Comparison of ENCODE assay signal across 18 cellular contexts in the genomic region with DNA sequence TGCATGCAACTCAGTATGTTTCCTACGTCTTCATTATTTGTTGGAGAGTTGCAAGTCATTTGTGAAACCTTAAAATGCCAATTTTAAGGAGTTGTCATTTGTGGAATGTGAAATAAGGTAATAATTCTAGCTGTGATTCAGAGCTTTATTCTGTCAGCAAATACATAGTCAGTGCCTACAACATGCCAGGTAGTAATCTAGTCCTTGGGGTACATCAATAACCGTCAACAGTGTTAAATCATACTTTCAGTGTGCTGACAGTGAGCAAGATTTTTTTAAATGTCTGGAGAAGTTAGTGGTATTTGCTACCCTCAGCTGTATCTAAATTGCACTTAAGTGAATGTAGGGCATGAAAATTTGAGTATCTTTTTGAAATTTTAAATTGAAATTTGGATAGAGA. TPM values are rescaled to one million over a fixed set of nuclear protein-coding genes. Genes with fewer than 3 reads are reported as not detected.
DNase-seq lines count a peak whose midpoint lies in the region; ATAC-seq, FAIRE-seq and TF ChIP-seq lines count a peak whose summit lies in the region.
"Had no signal": no experiment of that assay in that cellular context is flagged by ENCODE, and none has a peak within 500 bp of the region (broad histone marks: within the 10 kb centered on the region; RNA-seq: fewer than 3 reads in every experiment).

No MANE protein-coding gene starts in this region.

- H3K79me2 ChIP-seq in SK-N-SH (ENCODE audit: insufficient read depth) (peaks cover 40% of the 10 kb centered on the region), HepG2 (ENCODE audit: insufficient read depth, low read length) (no peaks in the 10 kb centered on the region)

- H2AFZ ChIP-seq in SK-N-SH (ENCODE audit: low read depth) (no peak overlapping the region), HepG2 (ENCODE audit: low read length) (no peak overlapping the region)

- H3K4me3 ChIP-seq in SK-N-SH (ENCODE audit: low read depth in 2 of 2, low read length in 1 of 2) (no peak overlapping the region), HepG2 (replicated peaks in 1 of 3; ENCODE audit: insufficient read depth in 1 of 3, low read depth in 2 of 3, low read length in 3 of 3) (no peak overlapping the region), brain microvascular endothelial cell (ENCODE audit: low read depth, low read length) (no peak overlapping the region)
- H3K4me3 ChIP-seq: Peyer's patch had no signal

- H4K20me1 ChIP-seq in SK-N-SH (ENCODE audit: insufficient read depth) (no peaks in the 10 kb centered on the region), HepG2 (ENCODE audit: insufficient read depth, low read length) (no peaks in the 10 kb centered on the region)

- POLR2A ChIA-PET in SK-N-SH (lab: Yijun Ruan, JAX) = no interaction called here
- POLR2A ChIA-PET in HepG2 (lab: Yijun Ruan, JAX) = interaction anchor here (0.6 kb wide), 1 partner anchor 149 kb away, joined by 3 read pairs; no protein-coding TSS in a partner anchor

- H3K4me1 ChIP-seq in SK-N-SH (ENCODE audit: control insufficient read depth in 1 of 2, insufficient read depth in 2 of 2, low read depth in 1 of 2, low read length in 1 of 2) (peaks cover 0 to 8% of the 10 kb centered on the region in 2 experiments; a peak in 2 of 4 replicates), HepG2 (ENCODE audit: insufficient read depth, low read length) (peaks cover 69% of the 10 kb centered on the region)
- H3K4me1 ChIP-seq: Peyer's patch had no signal

- CTCF ChIA-PET in SK-N-SH (lab: Yijun Ruan, JAX) = interaction anchor here (1.2 to 3.4 kb wide), 3 partner anchors 12 to 37 kb away, joined by 3 to 10 read pairs (median 4); a partner anchor contains a TSS
- CTCF ChIA-PET in HepG2 (lab: Yijun Ruan, JAX; ENCODE audit: low intra/inter-chr PET ratio, low total read pairs) = interaction anchor here (0.6 kb wide), 1 partner anchor 37 kb away, joined by 3 read pairs; a partner anchor contains a TSS

- no peak for DNase-seq in SK-N-SH
- no peak for DNase-seq in HTR-8/SVneo (ENCODE audit: insufficient read length, low spot score)
- DNase-seq in HepG2 (ENCODE audit: low spot score) = no peak
- DNase-seq in omental fat pad (ENCODE audit: low spot score) = no peak
- no peak for DNase-seq in brain microvascular endothelial cell
- no peak for DNase-seq in kidney glomerular epithelial cell (lab: John Stamatoyannopoulos, UW)
- DNase-seq: CD8-positive, alpha-beta memory T cell; DMS79 treated with DMSO at 0.1 percent for 48 hours; GOT3; NCI-H1048; NCI-H1436 treated with DMSO at 0.1 percent for 48 hours; NCI-H2081; NCI-H510A; Peyer's patch had no signal

- H3K4me2 ChIP-seq in SK-N-SH = no peak overlapping the region
- H3K4me2 ChIP-seq in HepG2 (ENCODE audit: low read depth, low read length) = no peak overlapping the region

- H3K27ac ChIP-seq in SK-N-SH (ENCODE audit: low read depth in 2 of 2, low read length in 1 of 2) = no peak overlapping the region
- H3K27ac ChIP-seq in HepG2 (ENCODE audit: extremely low read length, insufficient read depth, low read length) = peak overlapping the region; percentile 62
- no peak overlapping the region for H3K27ac ChIP-seq in brain microvascular endothelial cell
- H3K27ac ChIP-seq: 22Rv1, Peyer's patch had no signal

- no peaks in the 10 kb centered on the region for H3K9me3 ChIP-seq in SK-N-SH
- H3K9me3 ChIP-seq in HepG2 (ENCODE audit: low read length) = no peaks in the 10 kb centered on the region
- H3K9me3 ChIP-seq: Peyer's patch had no signal

- 96% methylated on average over 2 of the region's 2 CpGs for WGBS in SK-N-SH (ENCODE audit: low lambda C conversion rate)
- 91% methylated on average over 2 of the region's 2 CpGs for WGBS in HepG2 (ENCODE audit: low lambda C conversion rate)

- intact Hi-C loops in HepG2 (cut with micrococcal nuclease; ENCODE audit: unreplicated experiment) = no loop called here

- H3K27me3 ChIP-seq in SK-N-SH (ENCODE audit: insufficient read depth) (no peaks in the 10 kb centered on the region), HepG2 (ENCODE audit: control insufficient read depth in 1 of 2, insufficient read depth in 2 of 2, low read length in 2 of 2) (no peaks in the 10 kb centered on the region), brain microvascular endothelial cell (replicated peaks) (no peaks in the 10 kb centered on the region)
- H3K27me3 ChIP-seq: Peyer's patch had no signal

- peak; percentile 70 for FAIRE-seq in HTR-8/SVneo (lab: Jason Lieb, UNC)
- FAIRE-seq in HepG2 (lab: Jason Lieb, UNC) = no peak

- TF ChIP-seq RAD21 in SK-N-SH (IDR thresholded peaks at IDR 0.05; ENCODE audit: low read length) (no peak), HepG2 (CRISPR knock-in tag; IDR thresholded peaks at IDR 0.05) (no peak)

- peaks cover 57 to 70% of the 10 kb centered on the region in 2 experiments for H3K36me3 ChIP-seq in SK-N-SH (replicated peaks in 1 of 2; ENCODE audit: control insufficient read depth in 1 of 2, insufficient read depth in 2 of 2, low read length in 1 of 2)
- H3K36me3 ChIP-seq in HepG2 (replicated peaks in 1 of 2; ENCODE audit: control insufficient read depth in 1 of 2, insufficient read depth in 2 of 2, low read length in 2 of 2) = peaks cover 7 to 22% of the 10 kb centered on the region in 2 experiments
- peaks cover 14% of the 10 kb centered on the region for H3K36me3 ChIP-seq in brain microvascular endothelial cell (replicated peaks)

- H3F3A ChIP-seq in SK-N-SH (replicated peaks; ENCODE audit: insufficient read depth) = peaks cover 27% of the 10 kb centered on the region

- BruUV-seq in HepG2 (replicated peaks; lab: Mats Ljungman, UMichigan) = no TSS peak

- TF ChIP-seq POLR2A in HepG2 (IDR thresholded peaks at IDR 0.05; ENCODE audit: insufficient read depth in 1 of 2, low read depth in 2 of 2, low read length in 2 of 2) = no peak

- ATAC-seq in SK-N-SH treated with all-trans-retinoic acid at 6 μM for 48 hours (no peak), HepG2 (no peak), omental fat pad (ENCODE audit: low FRiP score) (peak; percentile 78), GM18868 (IDR thresholded peaks at IDR 0.05; ENCODE audit: unreplicated experiment) (no peak)
- ATAC-seq: Right ventricle myocardium inferior had no signal

- in situ Hi-C loops in HepG2 (cut with HindIII; ENCODE audit: extremely low pct_ligation_motif_present, low pct_unique_long_range_greater_than_20kb) = no loop called here
- in situ Hi-C loops in brain microvascular endothelial cell (cut with HindIII; ENCODE audit: low pct_ligation_motif_present, low sequenced_read_pairs) = no loop called here

- no peaks in the 10 kb centered on the region for H3K9me2 ChIP-seq in SK-N-SH

- no peak for TF ChIP-seq EP300 in SK-N-SH (IDR thresholded peaks at IDR 0.05; ENCODE audit: borderline replicate concordance in 1 of 2, low read depth in 1 of 2, low read length in 1 of 2)
- no peak for TF ChIP-seq EP300 in HepG2 (IDR thresholded peaks at IDR 0.05; ENCODE audit: low read depth in 2 of 2, low read length in 2 of 2)
- TF ChIP-seq EP300 in HepG2 (CRISPR knock-in tag; IDR thresholded peaks at IDR 0.05; ENCODE audit: borderline replicate concordance) = no peak

- H3K9ac ChIP-seq in SK-N-SH (no peak overlapping the region), HepG2 (ENCODE audit: insufficient read depth, low read depth, low read length) (no peak overlapping the region)

- TF ChIP-seq CTCF in SK-N-SH (IDR thresholded peaks at IDR 0.05) = no peak
- TF ChIP-seq CTCF in HepG2 (CRISPR knock-in tag; IDR thresholded peaks at IDR 0.05) = no peak
- no peak for TF ChIP-seq CTCF in omental fat pad (IDR thresholded peaks at IDR 0.05)
- TF ChIP-seq CTCF in brain microvascular endothelial cell (IDR thresholded peaks at IDR 0.05; ENCODE audit: low read depth, low read length, missing control alignments) = no peak

RNA-seq across cellular contexts. Expression of a gene that starts 36.7 kb away (rescaled TPM):
- polyA plus RNA-seq in SK-N-SH (2012; rRNA removed) (48.4 and 64.0 TPM in 2 replicates), HepG2 (2011; rRNA removed) (38.2 and 40.1 TPM in 2 replicates)
- polyA plus RNA-seq in SK-N-SH (2012; cell fraction: cytosol; rRNA removed) = 61.5 and 68.7 TPM in 2 replicates
- polyA plus RNA-seq in SK-N-SH (2012; cell fraction: nucleus; rRNA removed) = 33.1 and 33.3 TPM in 2 replicates
- total RNA-seq in HepG2 (2016; rRNA removed; fragmentation: Illumina TruSeq; extraction: Trizol) (45.7 and 66.9 TPM in 2 replicates), omental fat pad (10 to 100 TPM; 22.2 to 36.1 (median 32.6) TPM)
- total RNA-seq in HepG2 (2016; cell fraction: cytosol; rRNA removed; fragmentation: Illumina TruSeq; extraction: Trizol; ENCODE audit: low read depth) = 21.7 and 22.6 TPM in 2 replicates
- 46.3 and 71.1 TPM in 2 replicates for total RNA-seq in HepG2 (2016; cell fraction: insoluble cytoplasmic fraction; rRNA removed; fragmentation: Illumina TruSeq; extraction: Trizol)
- total RNA-seq in HepG2 (2016; cell fraction: membrane; rRNA removed; fragmentation: Illumina TruSeq; extraction: Trizol) = 23.7 and 24.4 TPM in 2 replicates
- total RNA-seq in HepG2 (2016; cell fraction: nucleus; rRNA removed; fragmentation: Illumina TruSeq; extraction: Trizol) = 24.6 and 25.6 TPM in 2 replicates
- polyA plus RNA-seq in HepG2 (2011; cell fraction: cytosol; rRNA removed) = 49.9 and 73.9 TPM in 2 replicates
- 17.1 and 18.1 TPM in 2 replicates for polyA plus RNA-seq in HepG2 (2011; cell fraction: nucleus; rRNA removed)
- polyA plus RNA-seq in HepG2 (2012) = 49.0 and 60.4 TPM in 2 replicates
- polyA plus RNA-seq in HepG2 (2016; cell fraction: cytosol; fragmentation: Illumina TruSeq; extraction: Trizol; ENCODE audit: low read depth) = 33.5 and 39.5 TPM in 2 replicates
- 120 and 138 TPM in 2 replicates for polyA plus RNA-seq in HepG2 (2016; cell fraction: insoluble cytoplasmic fraction; fragmentation: Illumina TruSeq; extraction: Trizol; ENCODE audit: low read depth)
- 33.4 and 35.3 TPM in 2 replicates for polyA plus RNA-seq in HepG2 (2016; cell fraction: membrane; fragmentation: Illumina TruSeq; extraction: Trizol; ENCODE audit: low read depth)
- 50.0 and 60.7 TPM in 2 replicates for polyA plus RNA-seq in HepG2 (2016; cell fraction: nucleus; fragmentation: Illumina TruSeq; extraction: Trizol; ENCODE audit: insufficient read depth, low read depth)
- 4.0 and 9.3 TPM in 2 replicates for polyA minus RNA-seq in HepG2 (2011; rRNA and poly(A)+ RNA removed; ENCODE audit: low replicate concordance)
- polyA minus RNA-seq in HepG2 (2011; cell fraction: cytosol; rRNA and poly(A)+ RNA removed) = 14.3 and 14.7 TPM in 2 replicates
- polyA minus RNA-seq in HepG2 (2011; cell fraction: nucleus; rRNA and poly(A)+ RNA removed) = 8.8 and 10.3 TPM in 2 replicates

RNA-seq across cellular contexts. Expression of a gene that starts 37.1 kb away (rescaled TPM):
- polyA plus RNA-seq in SK-N-SH (2012; rRNA removed) = 41.4 and 53.7 TPM in 2 replicates
- 46.1 and 60.5 TPM in 2 replicates for polyA plus RNA-seq in SK-N-SH (2012; cell fraction: cytosol; rRNA removed)
- 43.3 and 47.0 TPM in 2 replicates for polyA plus RNA-seq in SK-N-SH (2012; cell fraction: nucleus; rRNA removed)
- 22.2 and 23.6 TPM in 2 replicates for total RNA-seq in HepG2 (2016; rRNA removed; fragmentation: Illumina TruSeq; extraction: Trizol)
- 5.1 and 5.8 TPM in 2 replicates for total RNA-seq in HepG2 (2016; cell fraction: cytosol; rRNA removed; fragmentation: Illumina TruSeq; extraction: Trizol; ENCODE audit: low read depth)
- 24.7 and 27.2 TPM in 2 replicates for total RNA-seq in HepG2 (2016; cell fraction: insoluble cytoplasmic fraction; rRNA removed; fragmentation: Illumina TruSeq; extraction: Trizol)
- 6.1 and 7.0 TPM in 2 replicates for total RNA-seq in HepG2 (2016; cell fraction: membrane; rRNA removed; fragmentation: Illumina TruSeq; extraction: Trizol)
- total RNA-seq in HepG2 (2016; cell fraction: nucleus; rRNA removed; fragmentation: Illumina TruSeq; extraction: Trizol) = 25.6 and 32.2 TPM in 2 replicates
- 8.7 and 10.1 TPM in 2 replicates for polyA plus RNA-seq in HepG2 (2011; rRNA removed)
- 6.7 and 7.3 TPM in 2 replicates for polyA plus RNA-seq in HepG2 (2011; cell fraction: cytosol; rRNA removed)
- 3.8 TPM in 2 replicates for polyA plus RNA-seq in HepG2 (2011; cell fraction: nucleus; rRNA removed)
- 10.0 and 13.8 TPM in 2 replicates for polyA plus RNA-seq in HepG2 (2012)
- 3.3 and 3.9 TPM in 2 replicates for polyA plus RNA-seq in HepG2 (2016; cell fraction: cytosol; fragmentation: Illumina TruSeq; extraction: Trizol; ENCODE audit: low read depth)
- 20.0 and 24.7 TPM in 2 replicates for polyA plus RNA-seq in HepG2 (2016; cell fraction: insoluble cytoplasmic fraction; fragmentation: Illumina TruSeq; extraction: Trizol; ENCODE audit: low read depth)
- 5.1 and 5.6 TPM in 2 replicates for polyA plus RNA-seq in HepG2 (2016; cell fraction: membrane; fragmentation: Illumina TruSeq; extraction: Trizol; ENCODE audit: low read depth)
- polyA plus RNA-seq in HepG2 (2016; cell fraction: nucleus; fragmentation: Illumina TruSeq; extraction: Trizol; ENCODE audit: insufficient read depth, low read depth) = 12.5 and 13.2 TPM in 2 replicates
- polyA minus RNA-seq in HepG2 (2011; rRNA and poly(A)+ RNA removed; ENCODE audit: low replicate concordance) = 0.09 and 6.1 TPM in 2 replicates
- 3.9 and 4.1 TPM in 2 replicates for polyA minus RNA-seq in HepG2 (2011; cell fraction: cytosol; rRNA and poly(A)+ RNA removed)
- 43.1 and 46.1 TPM in 2 replicates for polyA minus RNA-seq in HepG2 (2011; cell fraction: nucleus; rRNA and poly(A)+ RNA removed)
- total RNA-seq in omental fat pad = 1 to 10 TPM; 1.1 to 3.6 (median 2.6) TPM
